ENCODE assay signal across 1 cellular context in genomic region chr7:137966636-137967142, GRCh38.
TF ChIP-seq lines count a peak whose summit lies in the region.

No MANE protein-coding gene starts in this region.

TF ChIP-seq in HepG2, 621 proteins besides CTCF, POLR2A, EP300 and RAD21 (continued from another document):
- TF ChIP-seq NCOR1 (IDR thresholded peaks at IDR 0.05; ENCODE audit: borderline replicate concordance, low read length) = no peak
- TF ChIP-seq ZNF782 (CRISPR knock-in tag; IDR thresholded peaks at IDR 0.05; ENCODE audit: borderline replicate concordance) = no peak
- TF ChIP-seq ARID2 (CRISPR knock-in tag; IDR thresholded peaks at IDR 0.05; ENCODE audit: borderline replicate concordance) = no peak
- TF ChIP-seq NFYC (CRISPR knock-in tag; IDR thresholded peaks at IDR 0.05) = no peak
- TF ChIP-seq ZNF274 (CRISPR knock-in tag; IDR thresholded peaks at IDR 0.05) = no peak
- TF ChIP-seq, protein P1, sequence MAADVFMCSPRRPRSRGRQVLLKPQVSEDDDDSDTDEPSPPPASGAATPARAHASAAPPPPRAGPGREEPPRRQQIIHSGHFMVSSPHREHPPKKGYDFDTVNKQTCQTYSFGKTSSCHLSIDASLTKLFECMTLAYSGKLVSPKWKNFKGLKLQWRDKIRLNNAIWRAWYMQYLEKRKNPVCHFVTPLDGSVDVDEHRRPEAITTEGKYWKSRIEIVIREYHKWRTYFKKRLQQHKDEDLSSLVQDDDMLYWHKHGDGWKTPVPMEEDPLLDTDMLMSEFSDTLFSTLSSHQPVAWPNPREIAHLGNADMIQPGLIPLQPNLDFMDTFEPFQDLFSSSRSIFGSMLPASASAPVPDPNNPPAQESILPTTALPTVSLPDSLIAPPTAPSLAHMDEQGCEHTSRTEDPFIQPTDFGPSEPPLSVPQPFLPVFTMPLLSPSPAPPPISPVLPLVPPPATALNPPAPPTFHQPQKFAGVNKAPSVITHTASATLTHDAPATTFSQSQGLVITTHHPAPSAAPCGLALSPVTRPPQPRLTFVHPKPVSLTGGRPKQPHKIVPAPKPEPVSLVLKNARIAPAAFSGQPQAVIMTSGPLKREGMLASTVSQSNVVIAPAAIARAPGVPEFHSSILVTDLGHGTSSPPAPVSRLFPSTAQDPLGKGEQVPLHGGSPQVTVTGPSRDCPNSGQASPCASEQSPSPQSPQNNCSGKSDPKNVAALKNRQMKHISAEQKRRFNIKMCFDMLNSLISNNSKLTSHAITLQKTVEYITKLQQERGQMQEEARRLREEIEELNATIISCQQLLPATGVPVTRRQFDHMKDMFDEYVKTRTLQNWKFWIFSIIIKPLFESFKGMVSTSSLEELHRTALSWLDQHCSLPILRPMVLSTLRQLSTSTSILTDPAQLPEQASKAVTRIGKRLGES (CRISPR knock-in tag; IDR thresholded peaks at IDR 0.05; ENCODE audit: borderline replicate concordance) = no peak
- no peak for TF ChIP-seq ZNF850 (CRISPR knock-in tag; conservative IDR thresholded peaks at IDR 0.05)
- no peak for TF ChIP-seq POGZ (CRISPR knock-in tag; IDR thresholded peaks at IDR 0.05)
- TF ChIP-seq ZFP36L2 (CRISPR knock-in tag; IDR thresholded peaks at IDR 0.05) = no peak
- TF ChIP-seq ZNF501 (CRISPR knock-in tag; IDR thresholded peaks at IDR 0.05) = no peak
- no peak for TF ChIP-seq NRL (CRISPR knock-in tag; IDR thresholded peaks at IDR 0.05; ENCODE audit: borderline replicate concordance)
- peak; percentile 83 for TF ChIP-seq ATF7 (IDR thresholded peaks at IDR 0.05)
- TF ChIP-seq ATF7 (CRISPR knock-in tag; IDR thresholded peaks at IDR 0.05) = no peak
- TF ChIP-seq AGO1 (IDR thresholded peaks at IDR 0.05; ENCODE audit: low read depth, low read length, poor library complexity, severe bottlenecking) = no peak
